ENCODE assay signal across 12 cellular contexts in genomic region chr9:87603854-87604490, GRCh38.
"Had no signal": no experiment of that assay in that cellular context is flagged by ENCODE, and none has a peak within 500 bp of the region (broad histone marks: within the 10 kb centered on the region; RNA-seq: fewer than 3 reads in every experiment).

No MANE protein-coding gene starts in this region.

- H3K27ac Mint-ChIP-seq: activated CD4-positive, alpha-beta memory T cell treated with anti-CD3 and anti-CD28 coated beads for 36 hours; activated CD8-positive, alpha-beta memory T cell treated with anti-CD3 and anti-CD28 coated beads, Interleukin-2, amount 10 ng/mL, durations not matched to agents 7 days and 5 days; activated naive CD4-positive, alpha-beta T cell treated with anti-CD3 and anti-CD28 coated beads, Interleukin-2, amount 10 ng/mL, durations not matched to agents 7 days and 5 days; activated T-helper 2 cell treated with anti-CD3 and anti-CD28 coated beads, Interferon-gamma antibody, Interleukin-2, Interleukin-4, amounts not matched to agents 10 μg/mL and 5 μg/mL and 100 μg/mL, durations not matched to agents 14 hours and 24 hours and 36 hours had no signal

- H3K27ac ChIP-seq: esophagus squamous epithelium had no signal

- H3K4me1 Mint-ChIP-seq: activated CD8-positive, alpha-beta memory T cell treated with anti-CD3 and anti-CD28 coated beads, Interleukin-2, amount 10 ng/mL, durations not matched to agents 7 days and 5 days had no signal

- ATAC-seq: activated CD8-positive, alpha-beta memory T cell treated with anti-CD3 and anti-CD28 coated beads, Interleukin-2, amount 10 ng/mL, durations not matched to agents 7 days and 5 days had no signal

- H3K9me3 ChIP-seq: esophagus squamous epithelium had no signal

- H3K4me3 Mint-ChIP-seq: activated CD4-positive, alpha-beta memory T cell treated with anti-CD3 and anti-CD28 coated beads for 36 hours; activated CD8-positive, alpha-beta memory T cell treated with anti-CD3 and anti-CD28 coated beads, Interleukin-2, amount 10 ng/mL, durations not matched to agents 7 days and 5 days; activated naive CD4-positive, alpha-beta T cell treated with anti-CD3 and anti-CD28 coated beads, Interleukin-2, amount 10 ng/mL, durations not matched to agents 7 days and 5 days had no signal

- H3K9me3 Mint-ChIP-seq: type B pancreatic cell had no signal

- H3K36me3 Mint-ChIP-seq: activated CD4-positive, alpha-beta memory T cell treated with anti-CD3 and anti-CD28 coated beads for 36 hours; activated CD8-positive, alpha-beta memory T cell treated with anti-CD3 and anti-CD28 coated beads, Interleukin-2, amount 10 ng/mL, durations not matched to agents 7 days and 5 days; activated naive CD4-positive, alpha-beta T cell treated with anti-CD3 and anti-CD28 coated beads, Interleukin-2, amount 10 ng/mL, durations not matched to agents 7 days and 5 days had no signal

- DNase-seq: activated CD4-positive, alpha-beta memory T cell treated with anti-CD3 and anti-CD28 coated beads for 36 hours; activated CD4-positive, alpha-beta T cell treated with anti-CD3 and anti-CD28 coated beads for 1 hour; activated CD8-positive, alpha-beta memory T cell treated with anti-CD3 and anti-CD28 coated beads, Interleukin-2, amount 10 ng/mL, durations not matched to agents 7 days and 5 days; activated naive CD4-positive, alpha-beta T cell treated with anti-CD3 and anti-CD28 coated beads, Interleukin-2, amount 10 ng/mL, durations not matched to agents 7 days and 5 days; activated T-cell treated with anti-CD3 and anti-CD28 coated beads, Interleukin-2, amount 50 U/mL, for 1 hour; esophagus squamous epithelium; kidney glomerular epithelial cell; stimulated activated CD4-positive, alpha-beta T cell treated with anti-CD3 and anti-CD28 coated beads, Interleukin-4, amount 100 ng/mL, for 1 hour; stimulated activated naive CD4-positive, alpha-beta T cell; T-helper 9 cell had no signal

- H3K27me3 Mint-ChIP-seq: type B pancreatic cell had no signal

- H3K4me3 ChIP-seq: esophagus squamous epithelium had no signal

- H3K36me3 ChIP-seq: esophagus squamous epithelium had no signal
